Comparison of ENCODE assay signal across 8 cellular contexts in the genomic region with DNA sequence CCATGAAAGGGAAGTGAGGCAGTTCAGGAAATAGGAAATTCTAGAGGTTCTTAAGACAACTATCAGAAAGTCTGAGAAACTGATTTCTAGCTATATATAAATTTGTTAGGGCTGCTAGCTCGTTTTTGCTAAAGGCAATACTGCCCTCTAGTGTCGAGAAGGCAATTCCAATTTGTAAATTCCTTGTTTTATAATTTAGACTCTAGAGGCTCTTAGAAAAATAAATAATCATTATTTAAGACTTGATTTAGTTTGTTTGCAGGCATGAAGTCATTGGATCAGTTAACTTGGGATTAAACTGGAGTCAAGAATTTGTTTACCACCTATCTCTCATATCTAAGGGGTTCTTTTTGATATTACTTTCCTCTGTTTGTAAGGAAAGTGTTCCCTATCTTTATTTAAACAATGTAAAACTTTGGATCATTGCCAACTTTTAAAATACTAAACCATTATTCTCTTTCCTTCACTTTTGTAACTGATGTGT.
DNase-seq lines count a peak whose midpoint lies in the region; ATAC-seq and TF ChIP-seq lines count a peak whose summit lies in the region.

No MANE protein-coding gene starts in this region.

- POLR2A ChIA-PET in RWPE1 (lab: Yijun Ruan, JAX; ENCODE audit: low non-redundant PET): no interaction called here

- TF ChIP-seq EP300 in tibial nerve (IDR thresholded peaks at IDR 0.05): no peak

- no peak overlapping the region for H3K4me2 ChIP-seq in Loucy (ENCODE audit: low read depth, low read length, poor library complexity, severe bottlenecking)

- no peaks in the 10 kb centered on the region for H3K79me2 ChIP-seq in Loucy (ENCODE audit: insufficient read depth, low read length)

- no peaks in the 10 kb centered on the region for H3K9me3 ChIP-seq in Loucy (ENCODE audit: insufficient read depth, low read depth, low read length)
- no peaks in the 10 kb centered on the region for H3K9me3 ChIP-seq in breast epithelium
- no peaks in the 10 kb centered on the region for H3K9me3 ChIP-seq in left lung
- H3K9me3 ChIP-seq in tibial nerve: no peaks in the 10 kb centered on the region

- CTCF ChIA-PET in RWPE1 (lab: Yijun Ruan, JAX): interaction anchor here (0.5 to 1.8 kb wide), 7 partner anchors 9 to 1198 kb away, joined by 3 to 6 read pairs (median 3); no protein-coding TSS in a partner anchor

- H3K9ac ChIP-seq in Loucy (ENCODE audit: low read depth, low read length, poor library complexity, severe bottlenecking): no peak overlapping the region

- no peaks in the 10 kb centered on the region for H3K9me2 ChIP-seq in Loucy (replicated peaks; ENCODE audit: low read depth, low read length)

- H3K4me3 ChIP-seq in Loucy (ENCODE audit: low read length, poor library complexity, severe bottlenecking) (no peak overlapping the region), breast epithelium (no peak overlapping the region), left lung (no peak overlapping the region), tibial nerve (no peak overlapping the region)

- ATAC-seq in left lung (peak; percentile 75), HG03571 (IDR thresholded peaks at IDR 0.05; ENCODE audit: unreplicated experiment) (no peak)

- H3K4me1 ChIP-seq in Loucy (ENCODE audit: insufficient read depth, low read length, poor library complexity, severe bottlenecking) (no peaks in the 10 kb centered on the region), breast epithelium (no peaks in the 10 kb centered on the region), left lung (peaks cover 3 to 26% of the 10 kb centered on the region in 2 donors), tibial nerve (peaks cover 0 to 32% (median 4%) of the 10 kb centered on the region in 4 donors)

- TF ChIP-seq POLR2A in breast epithelium (IDR thresholded peaks at IDR 0.05): no peak
- TF ChIP-seq POLR2A in tibial nerve (IDR thresholded peaks at IDR 0.05): no peak

- H4K20me1 ChIP-seq in Loucy (ENCODE audit: insufficient read depth, low read length, poor library complexity, severe bottlenecking): no peaks in the 10 kb centered on the region

- H3K27ac ChIP-seq in RWPE1 (no peak overlapping the region), breast epithelium (peak overlapping the region in 1 of 2 donors; percentile 16), left lung (no peak overlapping the region), tibial nerve (peak overlapping the region in 1 of 4 donors; percentile 28)

- no peaks in the 10 kb centered on the region for H3F3A ChIP-seq in Loucy (ENCODE audit: low read depth)

- TF ChIP-seq CTCF in Loucy (conservative IDR thresholded peaks at IDR 0.05; ENCODE audit: low read length) (peak; percentile 80), RWPE1 (conservative IDR thresholded peaks at IDR 0.05; ENCODE audit: low read depth) (peak; percentile 78), breast epithelium (IDR thresholded peaks at IDR 0.05) (peak; percentile 62 to 78 (median 66)), left lung (IDR thresholded peaks at IDR 0.05) (peak; percentile 66 to 77), tibial nerve (IDR thresholded peaks at IDR 0.05) (peak; percentile 58 to 83 (median 69))

- H2AFZ ChIP-seq in Loucy (ENCODE audit: low read length): no peak overlapping the region

- 0% methylated on average over 2 of the region's 2 CpGs for WGBS in tibial nerve, 2 donors

- intact Hi-C loops in breast epithelium (cut with DNase I; ENCODE audit: low total_unique reads): loop anchor here (2.0 kb wide), 1 partner anchor 988 kb away; no protein-coding TSS in a partner anchor
- intact Hi-C loops in left lung (cut with DNase I): loop anchor here in 1 of 2 donors (10.0 kb wide), 1 partner anchor 816 kb away; no protein-coding TSS in a partner anchor

- H3K36me3 ChIP-seq in Loucy (ENCODE audit: insufficient read depth, low read length) (no peaks in the 10 kb centered on the region), breast epithelium (no peaks in the 10 kb centered on the region), left lung (no peaks in the 10 kb centered on the region), tibial nerve (no peaks in the 10 kb centered on the region)

- peak in 4 of 6 experiments; percentile 4 to 65 (median 42) for DNase-seq in stimulated activated naive CD4-positive, alpha-beta T cell (lab: John Stamatoyannopoulos, UW)
- no peak for DNase-seq in stimulated activated naive CD4-positive, alpha-beta T cell treated with Interleukin-2 at 50 U/mL for 16 hours (lab: John Stamatoyannopoulos, UW)
- DNase-seq in RWPE1 (ENCODE audit: low spot score) (peak; percentile 17), breast epithelium (ENCODE audit: low spot score in 2 of 2) (no peak), left lung (no peak), tibial nerve (ENCODE audit: low spot score in 2 of 2) (peak in 1 of 2 donors; percentile 53)

- H3K27me3 ChIP-seq in Loucy (ENCODE audit: insufficient read depth, low read length, poor library complexity, severe bottlenecking) (peaks cover 4% of the 10 kb centered on the region), breast epithelium (no peaks in the 10 kb centered on the region), left lung (no peaks in the 10 kb centered on the region), tibial nerve (no peaks in the 10 kb centered on the region)

Comparison
In these comparisons a context has a peak if more than half of its experiments do, and no peak if none do; other contexts are left out.
1. DNase-seq: peak in stimulated activated naive CD4-positive, alpha-beta T cell (4 of 6) and RWPE1 (single experiment); none in stimulated activated naive CD4-positive, alpha-beta T cell treated with Interleukin-2 at 50 U/mL for 16 hours (single experiment), breast epithelium (0 of 2) and left lung (0 of 2).
2. Peak in every context shown above with its lines, with median percentiles within 50 percentile points of each other: CTCF ChIP-seq.